In the genomic region with DNA sequence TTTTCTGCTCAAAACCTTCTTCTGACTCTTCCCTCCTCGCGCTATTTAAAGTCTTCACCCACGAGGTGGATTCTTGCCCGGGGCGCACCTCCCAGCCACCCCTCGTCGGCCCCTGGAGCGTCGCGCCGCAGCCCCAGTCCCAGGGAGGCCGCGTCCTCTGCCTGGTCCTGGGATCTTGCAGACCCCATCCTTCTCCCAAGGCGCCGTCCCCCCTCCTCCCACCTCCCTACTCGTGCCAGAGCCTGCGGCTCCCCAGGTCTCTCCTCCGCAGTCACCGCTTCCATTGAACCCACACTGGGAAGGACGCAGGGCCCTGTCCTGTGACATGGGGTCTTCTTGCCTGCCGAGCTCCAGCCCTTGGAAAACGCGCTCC, we compare ENCODE assay signal across 8 cellular contexts. TPM values are rescaled to one million over a fixed set of nuclear protein-coding genes. Genes with fewer than 3 reads are reported as not detected.
DNase-seq lines count a peak whose midpoint lies in the region; ATAC-seq and TF ChIP-seq lines count a peak whose summit lies in the region.

No MANE protein-coding gene starts in this region.

- H4K20me1 ChIP-seq in neural cell (ENCODE audit: insufficient read depth): no peaks in the 10 kb centered on the region

- no peaks in the 10 kb centered on the region for H3K9me3 ChIP-seq in neural cell (ENCODE audit: low read length)

- DNase-seq in GM10266 (ENCODE audit: extremely low spot score) (peak; percentile 9), fibroblast of pulmonary artery (ENCODE audit: low read depth) (no peak), COR-L47 (lab: John Stamatoyannopoulos, UW) (no peak), NCI-H1092 treated with DMSO at 0.1 percent for 48 hours (lab: John Stamatoyannopoulos, UW) (no peak)

- H3F3A ChIP-seq in neural cell (ENCODE audit: insufficient read depth, low read length, poor library complexity, severe bottlenecking): peaks cover 4% of the 10 kb centered on the region

- peak overlapping the region; percentile 98 for H3K4me2 ChIP-seq in neural cell (ENCODE audit: low read length)

- H3K27ac ChIP-seq in VCaP (peak overlapping the region; percentile 91), neural cell (ENCODE audit: low read length) (peak overlapping the region; percentile 68)

- H3K4me3 ChIP-seq in fibroblast of pulmonary artery (replicated peaks; ENCODE audit: low read depth, low read length) (peak overlapping the region; percentile 90), neural cell (ENCODE audit: low read length) (peak overlapping the region; percentile 78)

- TF ChIP-seq RAD21 in neural cell (conservative IDR thresholded peaks at IDR 0.05): no peak

- no peaks in the 10 kb centered on the region for H3K27me3 ChIP-seq in neural cell (ENCODE audit: insufficient read depth, low read depth, low read length)

- no peaks in the 10 kb centered on the region for H3K9me2 ChIP-seq in neural cell (ENCODE audit: insufficient read depth, low read length)

- peak overlapping the region; percentile 83 for H2AFZ ChIP-seq in neural cell (ENCODE audit: low read depth, low read length)

- peak; percentile 16 for ATAC-seq in HG02840 (IDR thresholded peaks at IDR 0.05; ENCODE audit: low FRiP score, unreplicated experiment)
- ATAC-seq in GM21390 (IDR thresholded peaks at IDR 0.05; ENCODE audit: unreplicated experiment): no peak

- H3K79me2 ChIP-seq in neural cell (replicated peaks; ENCODE audit: insufficient read depth, low read length): no peaks in the 10 kb centered on the region

- TF ChIP-seq CTCF in GM10266 (IDR thresholded peaks at IDR 0.05; ENCODE audit: control insufficient read depth, insufficient read depth, low read depth, missing control alignments) (no peak), VCaP (conservative IDR thresholded peaks at IDR 0.05) (no peak), fibroblast of pulmonary artery (IDR thresholded peaks at IDR 0.05; ENCODE audit: low read length, missing control alignments) (no peak), neural cell (IDR thresholded peaks at IDR 0.05; ENCODE audit: poor library complexity, severe bottlenecking) (no peak)

- H3K36me3 ChIP-seq in neural cell (ENCODE audit: insufficient read depth, low read length): no peaks in the 10 kb centered on the region

- no peak for TF ChIP-seq EP300 in neural cell (conservative IDR thresholded peaks at IDR 0.05; ENCODE audit: poor library complexity, severe bottlenecking)

- peak overlapping the region; percentile 81 for H3K9ac ChIP-seq in neural cell (ENCODE audit: low read length)

TF ChIP-seq in neural cell, 6 proteins besides CTCF, POLR2A, EP300 and RAD21:
- TF ChIP-seq POLR2AphosphoS5 (IDR thresholded peaks at IDR 0.05): no peak
- TF ChIP-seq EZH2 (IDR thresholded peaks at IDR 0.05; ENCODE audit: borderline replicate concordance, insufficient read depth, low read length, poor library complexity, severe bottlenecking): no peak
- TF ChIP-seq SMC3 (conservative IDR thresholded peaks at IDR 0.05; ENCODE audit: poor library complexity): no peak
- TF ChIP-seq, protein P1, sequence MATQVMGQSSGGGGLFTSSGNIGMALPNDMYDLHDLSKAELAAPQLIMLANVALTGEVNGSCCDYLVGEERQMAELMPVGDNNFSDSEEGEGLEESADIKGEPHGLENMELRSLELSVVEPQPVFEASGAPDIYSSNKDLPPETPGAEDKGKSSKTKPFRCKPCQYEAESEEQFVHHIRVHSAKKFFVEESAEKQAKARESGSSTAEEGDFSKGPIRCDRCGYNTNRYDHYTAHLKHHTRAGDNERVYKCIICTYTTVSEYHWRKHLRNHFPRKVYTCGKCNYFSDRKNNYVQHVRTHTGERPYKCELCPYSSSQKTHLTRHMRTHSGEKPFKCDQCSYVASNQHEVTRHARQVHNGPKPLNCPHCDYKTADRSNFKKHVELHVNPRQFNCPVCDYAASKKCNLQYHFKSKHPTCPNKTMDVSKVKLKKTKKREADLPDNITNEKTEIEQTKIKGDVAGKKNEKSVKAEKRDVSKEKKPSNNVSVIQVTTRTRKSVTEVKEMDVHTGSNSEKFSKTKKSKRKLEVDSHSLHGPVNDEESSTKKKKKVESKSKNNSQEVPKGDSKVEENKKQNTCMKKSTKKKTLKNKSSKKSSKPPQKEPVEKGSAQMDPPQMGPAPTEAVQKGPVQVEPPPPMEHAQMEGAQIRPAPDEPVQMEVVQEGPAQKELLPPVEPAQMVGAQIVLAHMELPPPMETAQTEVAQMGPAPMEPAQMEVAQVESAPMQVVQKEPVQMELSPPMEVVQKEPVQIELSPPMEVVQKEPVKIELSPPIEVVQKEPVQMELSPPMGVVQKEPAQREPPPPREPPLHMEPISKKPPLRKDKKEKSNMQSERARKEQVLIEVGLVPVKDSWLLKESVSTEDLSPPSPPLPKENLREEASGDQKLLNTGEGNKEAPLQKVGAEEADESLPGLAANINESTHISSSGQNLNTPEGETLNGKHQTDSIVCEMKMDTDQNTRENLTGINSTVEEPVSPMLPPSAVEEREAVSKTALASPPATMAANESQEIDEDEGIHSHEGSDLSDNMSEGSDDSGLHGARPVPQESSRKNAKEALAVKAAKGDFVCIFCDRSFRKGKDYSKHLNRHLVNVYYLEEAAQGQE (IDR thresholded peaks at IDR 0.05; ENCODE audit: borderline replicate concordance): no peak
- no peak for TF ChIP-seq TAF1 (IDR thresholded peaks at IDR 0.05; ENCODE audit: low read depth)
- no peak for TF ChIP-seq MXI1 (conservative IDR thresholded peaks at IDR 0.05; ENCODE audit: poor library complexity, severe bottlenecking)

RNA-seq across cellular contexts. Expression of a gene that starts 0.5 kb away (rescaled TPM):
- 6.5 and 13.4 TPM in 2 replicates for polyA plus RNA-seq in neural cell
- 47.2 and 57.4 TPM in 2 replicates for polyA minus RNA-seq in neural cell

RNA-seq across cellular contexts. Expression of a gene that starts 42.1 kb away (rescaled TPM):
- 8.0 and 8.1 TPM in 2 replicates for polyA plus RNA-seq in neural cell
- polyA minus RNA-seq in neural cell: 26.1 and 29.8 TPM in 2 replicates
